ENCODE assay signal across 8 cellular contexts in genomic region chr1:16367258-16367967, GRCh38. TPM values are rescaled to one million over a fixed set of nuclear protein-coding genes. Genes with fewer than 3 reads are reported as not detected.
A peak's percentile ranks its signal among the peaks of the same experiment; 100 is the strongest.
DNase-seq lines count a peak whose midpoint lies in the region; ATAC-seq and TF ChIP-seq lines count a peak whose summit lies in the region.

No MANE protein-coding gene starts in this region.

- no peaks in the 10 kb centered on the region for H3K9me3 Mint-ChIP-seq in activated naive CD4-positive, alpha-beta T cell treated with anti-CD3 and anti-CD28 coated beads for 36 hours

- TF ChIP-seq CTCF in osteoblast (IDR thresholded peaks at IDR 0.05; ENCODE audit: extremely low read depth, low read depth, low read length) (no peak), thoracic aorta (IDR thresholded peaks at IDR 0.05) (peak; percentile 22)

- H3K27me3 ChIP-seq in osteoblast (ENCODE audit: insufficient read depth, low read length) (no peaks in the 10 kb centered on the region), thoracic aorta (replicated peaks; ENCODE audit: insufficient read depth) (no peaks in the 10 kb centered on the region)

- H3K36me3 Mint-ChIP-seq in activated naive CD4-positive, alpha-beta T cell treated with anti-CD3 and anti-CD28 coated beads for 36 hours (ENCODE audit: low read depth): peaks cover 6% of the 10 kb centered on the region

- H3K9me3 ChIP-seq in osteoblast (ENCODE audit: low read depth, low read length) (no peaks in the 10 kb centered on the region), thoracic aorta (no peaks in the 10 kb centered on the region)

- peaks cover 6% of the 10 kb centered on the region for H3K36me3 ChIP-seq in osteoblast (ENCODE audit: insufficient read depth, low read length)
- H3K36me3 ChIP-seq in thoracic aorta: no peaks in the 10 kb centered on the region

- DNase-seq in DMS53 (lab: John Stamatoyannopoulos, UW) (peak; percentile 87), HuH-7 (ENCODE audit: low spot score) (peak; percentile 37), globus pallidus (ENCODE audit: low spot score) (peak; percentile 91), osteoblast (ENCODE audit: insufficient read length, low spot score, missing footprints) (peak; percentile 91), thoracic aorta (ENCODE audit: low spot score) (peak; percentile 72)
- DNase-seq in activated naive CD4-positive, alpha-beta T cell treated with anti-CD3 and anti-CD28 coated beads for 36 hours: peak; percentile 91

- peaks cover 42% of the 10 kb centered on the region for H3K4me1 Mint-ChIP-seq in activated naive CD4-positive, alpha-beta T cell treated with anti-CD3 and anti-CD28 coated beads for 36 hours (ENCODE audit: low read depth)

- H3K4me1 ChIP-seq in osteoblast (ENCODE audit: insufficient read depth, low read length): peaks cover 26% of the 10 kb centered on the region
- peaks cover 37 to 75% of the 10 kb centered on the region in 2 donors for H3K4me1 ChIP-seq in thoracic aorta (ENCODE audit: control insufficient read depth in 1 of 2, low read depth in 2 of 2)

- intact Hi-C loops in activated naive CD4-positive, alpha-beta T cell treated with anti-CD3 and anti-CD28 coated beads for 36 hours (cut with micrococcal nuclease): loop anchor here (1.0 to 10.0 kb wide), 14 partner anchors 15 to 841 kb away; partner anchors contain the start of genes CPLANE2, DNAJC16, FBXO42 and NBPF1

- H3K27ac ChIP-seq in osteoblast (ENCODE audit: low read depth, low read length): peak overlapping the region; percentile 97
- peak overlapping the region; percentile 89 to 97 for H3K27ac ChIP-seq in thoracic aorta

- H3K4me3 Mint-ChIP-seq in activated naive CD4-positive, alpha-beta T cell treated with anti-CD3 and anti-CD28 coated beads for 36 hours: peak overlapping the region; percentile 93

- peak overlapping the region; percentile 89 for H2AFZ ChIP-seq in osteoblast (ENCODE audit: low read length)

- no peaks in the 10 kb centered on the region for H3K27me3 Mint-ChIP-seq in activated naive CD4-positive, alpha-beta T cell treated with anti-CD3 and anti-CD28 coated beads for 36 hours (ENCODE audit: low read depth)

- CTCF ChIA-PET in activated naive CD4-positive, alpha-beta T cell treated with anti-CD3 and anti-CD28 coated beads for 36 hours (lab: Charles Lee): interaction anchor here (0.7 kb wide), 1 partner anchor 15 kb away, joined by 3 read pairs; no protein-coding TSS in a partner anchor

- H3K4me3 ChIP-seq in osteoblast (ENCODE audit: insufficient read depth, low read length) (peak overlapping the region; percentile 98), thoracic aorta (peak overlapping the region; percentile 82)

- TF ChIP-seq POLR2A in Raji (IDR thresholded peaks at IDR 0.05; ENCODE audit: insufficient read depth, low read depth, low read length): peak; percentile 87

- H4K20me1 ChIP-seq in osteoblast (ENCODE audit: insufficient read depth, low read length): peaks cover 37% of the 10 kb centered on the region

- ATAC-seq in GM21423 (IDR thresholded peaks at IDR 0.05; ENCODE audit: unreplicated experiment) (peak; percentile 52), thoracic aorta (ENCODE audit: insufficient number of reproducible peaks, low FRiP score, low read depth) (peak; percentile 39)

- peak overlapping the region; percentile 98 for H3K27ac Mint-ChIP-seq in activated naive CD4-positive, alpha-beta T cell treated with anti-CD3 and anti-CD28 coated beads for 36 hours

- peaks cover 48% of the 10 kb centered on the region for H3K79me2 ChIP-seq in osteoblast (ENCODE audit: insufficient read depth, low read length)

- peak overlapping the region; percentile 93 for H3K4me2 ChIP-seq in osteoblast (ENCODE audit: insufficient read depth, low read length)

RNA-seq across cellular contexts. Expression of gene SZRD1, which starts 0.4 kb away (rescaled TPM):
- 100 to 1,000 TPM; 169 to 179 TPM for total RNA-seq in activated naive CD4-positive, alpha-beta T cell treated with anti-CD3 and anti-CD28 coated beads for 36 hours
- total RNA-seq in osteoblast (63.6 and 66.2 TPM in 2 replicates), thoracic aorta (10 to 100 TPM; 79.4 to 85.4 TPM)

RNA-seq across cellular contexts. Expression of gene FBXO42, which starts 15.1 kb away (rescaled TPM):
- total RNA-seq in activated naive CD4-positive, alpha-beta T cell treated with anti-CD3 and anti-CD28 coated beads for 36 hours: 10 to 100 TPM in 1 of 2 experiments, 1 to 10 TPM in 1; 7.5 to 10.2 TPM
- total RNA-seq in osteoblast (15.0 and 16.3 TPM in 2 replicates), thoracic aorta (10 to 100 TPM; 71.2 to 72.2 TPM)

Comparison
In these comparisons a context has a peak if more than half of its experiments do, and no peak if none do; other contexts are left out.
1. Peak in every context shown above with its lines: DNase-seq, ATAC-seq, H3K4me3 ChIP-seq and H3K27ac ChIP-seq.
2. DNase-seq: peak in every context shown above with its lines; median percentile 91 in activated naive CD4-positive, alpha-beta T cell treated with anti-CD3 and anti-CD28 coated beads for 36 hours; 91 in globus pallidus; 91 in osteoblast; 87 in DMS53; 72 in thoracic aorta; 37 in HuH-7.